Comparison of ENCODE assay signal across 1 cellular context in genomic region chr6:7697820-7698623, GRCh38.
A peak's percentile ranks its signal among the peaks of the same experiment; 100 is the strongest.
TF ChIP-seq lines count a peak whose summit lies in the region.

No MANE protein-coding gene starts in this region.

TF ChIP-seq in HepG2, 621 proteins besides CTCF, POLR2A, EP300 and RAD21 (continued from another document and continues in another):
- TF ChIP-seq AKNA (CRISPR knock-in tag; IDR thresholded peaks at IDR 0.05; ENCODE audit: borderline replicate concordance) (no peak), ZNF597 (CRISPR knock-in tag; IDR thresholded peaks at IDR 0.05) (no peak), NR0B2 (CRISPR knock-in tag; IDR thresholded peaks at IDR 0.05) (no peak), ARNT2 (CRISPR knock-in tag; IDR thresholded peaks at IDR 0.05; ENCODE audit: low read depth) (peak; percentile 33; the same call in 1 of the 2 replicates), BRD4 (CRISPR knock-in tag; IDR thresholded peaks at IDR 0.05) (no peak), ATF4 (CRISPR knock-in tag; IDR thresholded peaks at IDR 0.05) (peak in 1 of 2 experiments; percentile 100; a peak in 2 of 4 replicates), ARID3A (IDR thresholded peaks at IDR 0.05; ENCODE audit: low read depth, low read length) (peak; percentile 46; the same call in 1 of the 2 replicates), ZNF563 (CRISPR knock-in tag; IDR thresholded peaks at IDR 0.05) (no peak), ONECUT2 (CRISPR knock-in tag; IDR thresholded peaks at IDR 0.05) (no peak), SETDB1 (CRISPR knock-in tag; IDR thresholded peaks at IDR 0.05; ENCODE audit: borderline replicate concordance) (no peak), KLF12 (CRISPR knock-in tag; IDR thresholded peaks at IDR 0.05; ENCODE audit: borderline replicate concordance) (no peak), TRIM24 (CRISPR knock-in tag; IDR thresholded peaks at IDR 0.05) (no peak), GATAD2A (CRISPR knock-in tag; IDR thresholded peaks at IDR 0.05) (peak; percentile 97), MIER3 (CRISPR knock-in tag; IDR thresholded peaks at IDR 0.05; ENCODE audit: borderline replicate concordance) (peak; percentile 59; the same call in 1 of the 2 replicates), EZH2 (conservative IDR thresholded peaks at IDR 0.05; ENCODE audit: low read depth, low read length) (no peak), RBM22 (optimal IDR thresholded peaks at IDR 0.05; ENCODE audit: low read length) (no peak), POGZ (CRISPR knock-in tag; IDR thresholded peaks at IDR 0.05) (peak; percentile 63), ZFP36L1 (CRISPR knock-in tag; IDR thresholded peaks at IDR 0.05) (peak; percentile 32; the same call in 1 of the 2 replicates), PAX8 (CRISPR knock-in tag; IDR thresholded peaks at IDR 0.05; ENCODE audit: borderline replicate concordance) (no peak), GRHL1 (CRISPR knock-in tag; conservative IDR thresholded peaks at IDR 0.05) (no peak), ZNF839 (CRISPR knock-in tag; IDR thresholded peaks at IDR 0.05; ENCODE audit: borderline replicate concordance) (no peak), DMAP1 (CRISPR knock-in tag; IDR thresholded peaks at IDR 0.05) (no peak; the same call in 1 of the 2 replicates), ZNF17 (CRISPR knock-in tag; IDR thresholded peaks at IDR 0.05) (no peak), MED8 (CRISPR knock-in tag; IDR thresholded peaks at IDR 0.05; ENCODE audit: insufficient replicate concordance) (no peak), ZFP41 (CRISPR knock-in tag; IDR thresholded peaks at IDR 0.05; ENCODE audit: borderline replicate concordance) (no peak), JARID2 (CRISPR knock-in tag; IDR thresholded peaks at IDR 0.05; ENCODE audit: insufficient replicate concordance) (no peak), ZNF414 (CRISPR knock-in tag; IDR thresholded peaks at IDR 0.05) (no peak), NCOR1 (IDR thresholded peaks at IDR 0.05; ENCODE audit: borderline replicate concordance, low read length) (no peak), KDM1A (CRISPR knock-in tag; IDR thresholded peaks at IDR 0.05) (peak; percentile 75; the same call in 1 of the 2 replicates), MXD1 (CRISPR knock-in tag; IDR thresholded peaks at IDR 0.05) (no peak), KAT8 (CRISPR knock-in tag; IDR thresholded peaks at IDR 0.05) (peak; percentile 88), ZKSCAN1 (IDR thresholded peaks at IDR 0.05; ENCODE audit: low read length) (no peak), ZNF18 (CRISPR knock-in tag; IDR thresholded peaks at IDR 0.05; ENCODE audit: insufficient replicate concordance) (no peak), HOMEZ (CRISPR knock-in tag; IDR thresholded peaks at IDR 0.05; ENCODE audit: low read depth) (peak; percentile 68; the same call in 1 of the 2 replicates), CEBPB (IDR thresholded peaks at IDR 0.05; ENCODE audit: borderline replicate concordance, low read depth, low read length) (peak; percentile 99), ZNF296 (CRISPR knock-in tag; conservative IDR thresholded peaks at IDR 0.05) (no peak), ZNF75D (CRISPR knock-in tag; IDR thresholded peaks at IDR 0.05; ENCODE audit: borderline replicate concordance) (no peak), SRSF1 (optimal IDR thresholded peaks at IDR 0.05; ENCODE audit: low read depth, low read length) (no peak), KLF11 (CRISPR knock-in tag; IDR thresholded peaks at IDR 0.05) (no peak), RORA (CRISPR knock-in tag; IDR thresholded peaks at IDR 0.05) (no peak), ASH2L (IDR thresholded peaks at IDR 0.05; ENCODE audit: insufficient read length, low read depth, low read length) (no peak), RXRB (CRISPR knock-in tag; IDR thresholded peaks at IDR 0.05; ENCODE audit: borderline replicate concordance) (peak; percentile 69; the same call in 1 of the 2 replicates), ATM (IDR thresholded peaks at IDR 0.05; ENCODE audit: borderline replicate concordance) (no peak), CENPT (CRISPR knock-in tag; IDR thresholded peaks at IDR 0.05; ENCODE audit: low read depth) (no peak), NCOA1 (CRISPR knock-in tag; IDR thresholded peaks at IDR 0.05) (no peak), HOXA9 (CRISPR knock-in tag; IDR thresholded peaks at IDR 0.05; ENCODE audit: borderline replicate concordance) (no peak)
